ENCODE assay signal across 8 cellular contexts in genomic region chr3:9249273-9250192, GRCh38.
DNase-seq lines count a peak whose midpoint lies in the region; ATAC-seq and TF ChIP-seq lines count a peak whose summit lies in the region.

Gene SRGAP3, minus strand, starts transcription at chr3:9249646. Its CDS starts 695 bp downstream, at chr3:9248951.

- H3K4me3 ChIP-seq in choroid plexus epithelial cell (ENCODE audit: low read depth, low read length) = peak within 1 kb of the TSS; percentile 55

- peak; percentile 25 for TF ChIP-seq CTCF in choroid plexus epithelial cell (conservative IDR thresholded peaks at IDR 0.05; ENCODE audit: low read depth, low read length)

- ATAC-seq in GM18909 (IDR thresholded peaks at IDR 0.05; ENCODE audit: poor library complexity, unreplicated experiment) (peak; percentile 100), HG03280 (IDR thresholded peaks at IDR 0.05; ENCODE audit: unreplicated experiment) (peak; percentile 100)

- DNase-seq in AG08396 (ENCODE audit: low spot score) = peak; percentile 89
- DNase-seq in NCI-H345 treated with DMSO at 0.1 percent for 48 hours (lab: John Stamatoyannopoulos, UW; ENCODE audit: unreplicated experiment) = peak; percentile 76
- peak; percentile 65 for DNase-seq in activated CD4-positive, CD25-positive, alpha-beta regulatory T cell treated with anti-CD3 and anti-CD28 coated beads, Interleukin-2, amount 50 U/mL, for 72 hours
- DNase-seq in choroid plexus epithelial cell (ENCODE audit: low read depth) = peak; percentile 89
- peak; percentile 95 for DNase-seq in kidney glomerular epithelial cell (lab: John Stamatoyannopoulos, UW)
- peak; percentile 23 to 43 for DNase-seq in stimulated activated CD4-positive, alpha-beta T cell treated with anti-CD3 and anti-CD28 coated beads, Interleukin-1b, Interleukin-23, amount 100 ng/mL, for 1 hour (ENCODE audit: low read depth in 2 of 2)

Comparison
In these comparisons a context has a peak if more than half of its experiments do, and no peak if none do; other contexts are left out.
1. Peak in every context shown above with its lines: DNase-seq, ATAC-seq and H3K4me3 ChIP-seq.
2. DNase-seq: peak in every context shown above with its lines; median percentile 95 in kidney glomerular epithelial cell; 89 in AG08396; 89 in choroid plexus epithelial cell; 76 in NCI-H345 treated with DMSO at 0.1 percent for 48 hours; 65 in activated CD4-positive, CD25-positive, alpha-beta regulatory T cell treated with anti-CD3 and anti-CD28 coated beads, Interleukin-2, amount 50 U/mL, for 72 hours; 33 in stimulated activated CD4-positive, alpha-beta T cell treated with anti-CD3 and anti-CD28 coated beads, Interleukin-1b, Interleukin-23, amount 100 ng/mL, for 1 hour.